29 cellular contexts compared by ENCODE assay signal in genomic region chr12:28463396-28463795, GRCh38.
"Had no signal": no experiment of that assay in that cellular context is flagged by ENCODE, and none has a peak within 500 bp of the region (broad histone marks: within the 10 kb centered on the region; RNA-seq: fewer than 3 reads in every experiment).

No MANE protein-coding gene starts in this region.

- H3K36me3 ChIP-seq: neutrophil, uterus had no signal

- H3K4me3 ChIP-seq: skin epidermis, uterus had no signal

- H3K27me3 ChIP-seq: neutrophil, uterus had no signal

- ATAC-seq: activated T-helper 17 cell treated with anti-CD3 and anti-CD28 coated beads, Interleukin-2, amount 50 U/mL, for 72 hours; left cardiac atrium; sciatic nerve; stimulated activated effector memory CD8-positive, alpha-beta T cell treated with anti-CD3 and anti-CD28 coated beads, Interleukin-12 subunit alpha, Interleukin-12 subunit beta, amount 100 ng/mL, for 72 hours; stimulated activated naive CD8-positive, alpha-beta T cell treated with anti-CD3 and anti-CD28 coated beads, Interleukin-15, amount 100 ng/mL, for 72 hours; T-helper 17 cell had no signal

- H3K4me3 Mint-ChIP-seq: activated CD4-positive, alpha-beta memory T cell treated with anti-CD3 and anti-CD28 coated beads for 36 hours; activated CD4-positive, alpha-beta T cell treated with anti-CD3 and anti-CD28 coated beads, Interleukin-2, amount 10 ng/mL, durations not matched to agents 24 days and 14 days; activated T-cell treated with anti-CD3 and anti-CD28 coated beads, Interleukin-2, amount 50 U/mL, for 24 hours; activated T-helper 17 cell treated with anti-CD3 and anti-CD28 coated beads, Interleukin-2, amount 50 U/mL, for 72 hours; dendritic cell treated with granulocyte-macrophage colony-stimulating factor and Interleukin-4, amounts not matched to agents 40 ng/mL and 50 ng/mL, for 4 days; nephron; stimulated activated effector memory CD8-positive, alpha-beta T cell treated with anti-CD3 and anti-CD28 coated beads, Interleukin-12 subunit alpha, Interleukin-12 subunit beta, amount 100 ng/mL, for 72 hours; stimulated activated naive CD8-positive, alpha-beta T cell treated with anti-CD3 and anti-CD28 coated beads, Interleukin-15, amount 100 ng/mL, for 72 hours; T-helper 17 cell; type B pancreatic cell had no signal

- H3K9me3 Mint-ChIP-seq: activated CD4-positive, alpha-beta T cell treated with anti-CD3 and anti-CD28 coated beads, Interleukin-2, amount 10 ng/mL, durations not matched to agents 24 days and 14 days; type B pancreatic cell had no signal

- DNase-seq: activated CD4-positive, alpha-beta memory T cell treated with anti-CD3 and anti-CD28 coated beads for 36 hours; activated CD4-positive, alpha-beta T cell treated with anti-CD3 and anti-CD28 coated beads, Interleukin-2, amount 10 ng/mL, durations not matched to agents 24 days and 14 days; activated CD4-positive, CD25-positive, alpha-beta regulatory T cell treated with anti-CD3 and anti-CD28 coated beads, Interleukin-2, amount 50 U/mL, for 72 hours; activated CD8-positive, alpha-beta memory T cell treated with anti-CD3 and anti-CD28 coated beads, Interleukin-2, amount 50 U/mL, for 4 hours; activated gamma-delta T cell treated with Interleukin-2 at 50 U/mL for 16 hours; activated naive CD4-positive, alpha-beta T cell treated with anti-CD3 and anti-CD28 coated beads, Interleukin-2, amount 50 U/mL, for 16 hours; activated T-cell treated with anti-CD3 and anti-CD28 coated beads, Interleukin-2, amount 50 U/mL, for 24 hours; amniotic stem cell; central memory CD4-positive, alpha-beta T cell; effector CD4-positive, alpha-beta T cell; head of caudate nucleus; hippocampal formation; left cardiac atrium; mammary epithelial cell; stimulated activated CD4-positive, alpha-beta T cell treated with anti-CD3 and anti-CD28 coated beads, Interleukin-12 subunit alpha, Interleukin-12 subunit beta, amount 100 ng/mL, for 4 hours; stimulated activated CD4-positive, alpha-beta T cell treated with anti-CD3 and anti-CD28 coated beads, Interleukin-4, amount 100 ng/mL, for 1 hour; stimulated activated naive CD8-positive, alpha-beta T cell treated with anti-CD3 and anti-CD28 coated beads, Interleukin-15, amount 100 ng/mL, for 72 hours; substantia nigra; T-helper 17 cell; T1000; uterus had no signal

- H3K4me1 ChIP-seq: uterus had no signal

- H3K9me3 ChIP-seq: neutrophil, uterus had no signal

- H3K4me1 Mint-ChIP-seq: activated CD4-positive, alpha-beta T cell treated with anti-CD3 and anti-CD28 coated beads, Interleukin-2, amount 10 ng/mL, durations not matched to agents 24 days and 14 days; activated T-helper 17 cell treated with anti-CD3 and anti-CD28 coated beads, Interleukin-2, amount 50 U/mL, for 72 hours; stimulated activated effector memory CD8-positive, alpha-beta T cell treated with anti-CD3 and anti-CD28 coated beads, Interleukin-12 subunit alpha, Interleukin-12 subunit beta, amount 100 ng/mL, for 72 hours; stimulated activated naive CD8-positive, alpha-beta T cell treated with anti-CD3 and anti-CD28 coated beads, Interleukin-15, amount 100 ng/mL, for 72 hours; T-helper 17 cell had no signal

- H3K27ac Mint-ChIP-seq: activated CD4-positive, alpha-beta memory T cell treated with anti-CD3 and anti-CD28 coated beads for 36 hours; activated CD4-positive, alpha-beta T cell treated with anti-CD3 and anti-CD28 coated beads, Interleukin-2, amount 10 ng/mL, durations not matched to agents 24 days and 14 days; activated T-cell treated with anti-CD3 and anti-CD28 coated beads, Interleukin-2, amount 50 U/mL, for 24 hours; activated T-helper 17 cell treated with anti-CD3 and anti-CD28 coated beads, Interleukin-2, amount 50 U/mL, for 72 hours; dendritic cell treated with granulocyte-macrophage colony-stimulating factor and Interleukin-4, amounts not matched to agents 40 ng/mL and 50 ng/mL, for 4 days; nephron; stimulated activated effector memory CD8-positive, alpha-beta T cell treated with anti-CD3 and anti-CD28 coated beads, Interleukin-12 subunit alpha, Interleukin-12 subunit beta, amount 100 ng/mL, for 72 hours; stimulated activated naive CD8-positive, alpha-beta T cell treated with anti-CD3 and anti-CD28 coated beads, Interleukin-15, amount 100 ng/mL, for 72 hours; T-helper 17 cell; type B pancreatic cell had no signal

- H3K27me3 Mint-ChIP-seq: activated CD4-positive, alpha-beta memory T cell treated with anti-CD3 and anti-CD28 coated beads for 36 hours; activated CD4-positive, alpha-beta T cell treated with anti-CD3 and anti-CD28 coated beads, Interleukin-2, amount 10 ng/mL, durations not matched to agents 24 days and 14 days; activated T-cell treated with anti-CD3 and anti-CD28 coated beads, Interleukin-2, amount 50 U/mL, for 24 hours; activated T-helper 17 cell treated with anti-CD3 and anti-CD28 coated beads, Interleukin-2, amount 50 U/mL, for 72 hours; dendritic cell treated with granulocyte-macrophage colony-stimulating factor and Interleukin-4, amounts not matched to agents 40 ng/mL and 50 ng/mL, for 4 days; stimulated activated naive CD8-positive, alpha-beta T cell treated with anti-CD3 and anti-CD28 coated beads, Interleukin-15, amount 100 ng/mL, for 72 hours; T-helper 17 cell; type B pancreatic cell had no signal

- H3K27ac ChIP-seq: neutrophil, skin epidermis, uterus had no signal
